In the genomic region with DNA sequence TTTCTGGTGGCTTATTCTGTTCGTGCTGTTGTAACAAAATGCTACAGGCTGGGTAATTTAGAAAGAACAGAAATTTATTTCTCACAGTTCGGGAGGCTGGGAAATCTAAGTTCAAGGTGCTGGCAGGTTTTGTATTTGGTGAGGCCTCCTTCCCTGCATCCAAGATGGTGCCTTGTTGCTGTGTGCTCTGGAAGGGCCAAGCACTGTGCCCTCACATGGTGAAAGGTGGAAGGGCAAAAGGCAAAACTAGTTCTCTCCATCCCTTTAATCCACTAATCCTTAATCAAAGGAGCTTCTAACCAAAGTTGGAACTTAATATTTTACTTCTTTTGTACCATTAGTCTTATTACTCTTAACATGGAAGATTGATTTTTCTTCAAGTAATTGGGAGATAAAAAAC, we compare ENCODE assay signal across 1 cellular context.
TF ChIP-seq lines count a peak whose summit lies in the region.

No MANE protein-coding gene starts in this region.

TF ChIP-seq in GM23338, 12 proteins besides CTCF, POLR2A, EP300 and RAD21 (continued from another document):
- no peak for TF ChIP-seq CREB1 (CRISPR knock-in tag; IDR thresholded peaks at IDR 0.05; ENCODE audit: low read depth)
- TF ChIP-seq POLR2AphosphoS5 (IDR thresholded peaks at IDR 0.05; ENCODE audit: low read depth): no peak
- no peak for TF ChIP-seq ZNF331 (CRISPR knock-in tag; IDR thresholded peaks at IDR 0.05; ENCODE audit: low read depth)
- TF ChIP-seq REST (IDR thresholded peaks at IDR 0.05; ENCODE audit: unreplicated experiment): no peak
- TF ChIP-seq ZNF114 (CRISPR knock-in tag; IDR thresholded peaks at IDR 0.05): no peak
- no peak for TF ChIP-seq STAT1 (IDR thresholded peaks at IDR 0.05; ENCODE audit: unreplicated experiment)
- TF ChIP-seq JUNB (IDR thresholded peaks at IDR 0.05; ENCODE audit: unreplicated experiment): no peak
- no peak for TF ChIP-seq EZH2 (IDR thresholded peaks at IDR 0.05; ENCODE audit: low read depth, unreplicated experiment)
- TF ChIP-seq, protein P1, sequence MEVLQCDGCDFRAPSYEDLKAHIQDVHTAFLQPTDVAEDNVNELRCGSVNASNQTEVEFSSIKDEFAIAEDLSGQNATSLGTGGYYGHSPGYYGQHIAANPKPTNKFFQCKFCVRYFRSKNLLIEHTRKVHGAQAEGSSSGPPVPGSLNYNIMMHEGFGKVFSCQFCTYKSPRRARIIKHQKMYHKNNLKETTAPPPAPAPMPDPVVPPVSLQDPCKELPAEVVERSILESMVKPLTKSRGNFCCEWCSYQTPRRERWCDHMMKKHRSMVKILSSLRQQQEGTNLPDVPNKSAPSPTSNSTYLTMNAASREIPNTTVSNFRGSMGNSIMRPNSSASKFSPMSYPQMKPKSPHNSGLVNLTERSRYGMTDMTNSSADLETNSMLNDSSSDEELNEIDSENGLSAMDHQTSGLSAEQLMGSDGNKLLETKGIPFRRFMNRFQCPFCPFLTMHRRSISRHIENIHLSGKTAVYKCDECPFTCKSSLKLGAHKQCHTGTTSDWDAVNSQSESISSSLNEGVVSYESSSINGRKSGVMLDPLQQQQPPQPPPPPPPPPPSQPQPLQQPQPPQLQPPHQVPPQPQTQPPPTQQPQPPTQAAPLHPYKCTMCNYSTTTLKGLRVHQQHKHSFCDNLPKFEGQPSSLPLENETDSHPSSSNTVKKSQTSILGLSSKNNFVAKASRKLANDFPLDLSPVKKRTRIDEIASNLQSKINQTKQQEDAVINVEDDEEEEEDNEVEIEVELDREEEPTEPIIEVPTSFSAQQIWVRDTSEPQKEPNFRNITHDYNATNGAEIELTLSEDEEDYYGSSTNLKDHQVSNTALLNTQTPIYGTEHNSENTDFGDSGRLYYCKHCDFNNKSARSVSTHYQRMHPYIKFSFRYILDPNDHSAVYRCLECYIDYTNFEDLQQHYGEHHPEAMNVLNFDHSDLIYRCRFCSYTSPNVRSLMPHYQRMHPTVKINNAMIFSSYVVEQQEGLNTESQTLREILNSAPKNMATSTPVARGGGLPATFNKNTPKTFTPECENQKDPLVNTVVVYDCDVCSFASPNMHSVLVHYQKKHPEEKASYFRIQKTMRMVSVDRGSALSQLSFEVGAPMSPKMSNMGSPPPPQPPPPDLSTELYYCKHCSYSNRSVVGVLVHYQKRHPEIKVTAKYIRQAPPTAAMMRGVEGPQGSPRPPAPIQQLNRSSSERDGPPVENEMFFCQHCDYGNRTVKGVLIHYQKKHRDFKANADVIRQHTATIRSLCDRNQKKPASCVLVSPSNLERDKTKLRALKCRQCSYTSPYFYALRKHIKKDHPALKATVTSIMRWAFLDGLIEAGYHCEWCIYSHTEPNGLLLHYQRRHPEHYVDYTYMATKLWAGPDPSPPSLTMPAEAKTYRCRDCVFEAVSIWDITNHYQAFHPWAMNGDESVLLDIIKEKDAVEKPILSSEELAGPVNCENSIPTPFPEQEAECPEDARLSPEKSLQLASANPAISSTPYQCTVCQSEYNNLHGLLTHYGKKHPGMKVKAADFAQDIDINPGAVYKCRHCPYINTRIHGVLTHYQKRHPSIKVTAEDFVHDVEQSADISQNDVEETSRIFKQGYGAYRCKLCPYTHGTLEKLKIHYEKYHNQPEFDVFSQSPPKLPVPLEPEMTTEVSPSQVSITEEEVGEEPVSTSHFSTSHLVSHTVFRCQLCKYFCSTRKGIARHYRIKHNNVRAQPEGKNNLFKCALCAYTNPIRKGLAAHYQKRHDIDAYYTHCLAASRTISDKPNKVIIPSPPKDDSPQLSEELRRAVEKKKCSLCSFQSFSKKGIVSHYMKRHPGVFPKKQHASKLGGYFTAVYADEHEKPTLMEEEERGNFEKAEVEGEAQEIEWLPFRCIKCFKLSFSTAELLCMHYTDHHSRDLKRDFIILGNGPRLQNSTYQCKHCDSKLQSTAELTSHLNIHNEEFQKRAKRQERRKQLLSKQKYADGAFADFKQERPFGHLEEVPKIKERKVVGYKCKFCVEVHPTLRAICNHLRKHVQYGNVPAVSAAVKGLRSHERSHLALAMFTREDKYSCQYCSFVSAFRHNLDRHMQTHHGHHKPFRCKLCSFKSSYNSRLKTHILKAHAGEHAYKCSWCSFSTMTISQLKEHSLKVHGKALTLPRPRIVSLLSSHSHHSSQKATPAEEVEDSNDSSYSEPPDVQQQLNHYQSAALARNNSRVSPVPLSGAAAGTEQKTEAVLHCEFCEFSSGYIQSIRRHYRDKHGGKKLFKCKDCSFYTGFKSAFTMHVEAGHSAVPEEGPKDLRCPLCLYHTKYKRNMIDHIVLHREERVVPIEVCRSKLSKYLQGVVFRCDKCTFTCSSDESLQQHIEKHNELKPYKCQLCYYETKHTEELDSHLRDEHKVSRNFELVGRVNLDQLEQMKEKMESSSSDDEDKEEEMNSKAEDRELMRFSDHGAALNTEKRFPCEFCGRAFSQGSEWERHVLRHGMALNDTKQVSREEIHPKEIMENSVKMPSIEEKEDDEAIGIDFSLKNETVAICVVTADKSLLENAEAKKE (CRISPR knock-in tag; IDR thresholded peaks at IDR 0.05): no peak
- TF ChIP-seq, protein P2, sequence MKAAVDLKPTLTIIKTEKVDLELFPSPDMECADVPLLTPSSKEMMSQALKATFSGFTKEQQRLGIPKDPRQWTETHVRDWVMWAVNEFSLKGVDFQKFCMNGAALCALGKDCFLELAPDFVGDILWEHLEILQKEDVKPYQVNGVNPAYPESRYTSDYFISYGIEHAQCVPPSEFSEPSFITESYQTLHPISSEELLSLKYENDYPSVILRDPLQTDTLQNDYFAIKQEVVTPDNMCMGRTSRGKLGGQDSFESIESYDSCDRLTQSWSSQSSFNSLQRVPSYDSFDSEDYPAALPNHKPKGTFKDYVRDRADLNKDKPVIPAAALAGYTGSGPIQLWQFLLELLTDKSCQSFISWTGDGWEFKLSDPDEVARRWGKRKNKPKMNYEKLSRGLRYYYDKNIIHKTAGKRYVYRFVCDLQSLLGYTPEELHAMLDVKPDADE (IDR thresholded peaks at IDR 0.05): no peak
- TF ChIP-seq EZH2phosphoT487 (IDR thresholded peaks at IDR 0.05; ENCODE audit: unreplicated experiment): no peak
